Comparison of ENCODE assay signal across 9 cellular contexts in genomic region chr14:24145219-24145618, GRCh38. TPM values are rescaled to one million over a fixed set of nuclear protein-coding genes. Genes with fewer than 3 reads are reported as not detected.
DNase-seq lines count a peak whose midpoint lies in the region; ATAC-seq and TF ChIP-seq lines count a peak whose summit lies in the region.
"Had no signal": no experiment of that assay in that cellular context is flagged by ENCODE, and none has a peak within 500 bp of the region (broad histone marks: within the 10 kb centered on the region; RNA-seq: fewer than 3 reads in every experiment).

No MANE protein-coding gene starts in this region.

- peak overlapping the region; percentile 97 for H3K4me3 Mint-ChIP-seq in natural killer cell

- intact Hi-C loops in body of pancreas (cut with DNase I) (no loop called here), natural killer cell (cut with micrococcal nuclease) (no loop called here), aorta (cut with DNase I) (loop anchor here in 1 of 2 donors (5.0 kb wide), 1 partner anchor 33 kb away; the partner anchor contains the start of genes DCAF11 and NRL)

- peaks cover 7% of the 10 kb centered on the region for H3K36me3 Mint-ChIP-seq in natural killer cell

- H3K36me3 ChIP-seq in HUES64 (ENCODE audit: insufficient read depth, low read length) (peaks cover 36% of the 10 kb centered on the region), body of pancreas (replicated peaks in 1 of 2; ENCODE audit: insufficient read depth in 1 of 2, low read depth in 2 of 2) (peaks cover 0 to 6% of the 10 kb centered on the region in 2 donors), aorta (ENCODE audit: control insufficient read depth in 1 of 2, insufficient read depth in 2 of 2, low read length in 1 of 2) (no peaks in the 10 kb centered on the region)

- POLR2A ChIA-PET in AG04449 (lab: Yijun Ruan, JAX) = interaction anchor here (2.5 kb wide), 1 partner anchor 31 kb away, joined by 14 read pairs; the partner anchor contains the start of genes DCAF11 and NRL

- peaks cover 56 to 80% of the 10 kb centered on the region in 2 donors for H3K4me1 Mint-ChIP-seq in natural killer cell

- H3K4me3 ChIP-seq in AG04449 (ENCODE audit: low read depth, low read length) = peak overlapping the region; percentile 79
- H3K4me3 ChIP-seq in HUES64 (ENCODE audit: low read length) = 0 out of 2 replicates have a peak overlapping the region, but pooled peaks have one; percentile 92
- no peak overlapping the region for H3K4me3 ChIP-seq in body of pancreas
- H3K4me3 ChIP-seq in aorta (ENCODE audit: low read length in 2 of 2) = no peak overlapping the region

- CTCF ChIA-PET in AG04449 (lab: Yijun Ruan, JAX) = interaction anchor here (0.9 to 8.8 kb wide), 7 partner anchors 8 to 163 kb away, joined by 4 to 165 read pairs (median 11); partner anchors contain the start of genes CIDEB and IRF9

- no peak for DNase-seq in AG04449 (ENCODE audit: low read depth, low spot score)
- no peak for DNase-seq in body of pancreas
- no peak for DNase-seq in natural killer cell
- DNase-seq in stimulated activated CD4-positive, alpha-beta T cell treated with anti-CD3 and anti-CD28 coated beads, Interleukin-2, amount 100 ng/mL, for 48 hours = no peak
- no peak for DNase-seq in aorta
- no peak for DNase-seq in DMS79 (lab: John Stamatoyannopoulos, UW)
- no peak for DNase-seq in stimulated activated naive CD4-positive, alpha-beta T cell treated with Interleukin-2 at 50 U/mL for 16 hours (lab: John Stamatoyannopoulos, UW)
- DNase-seq: GF-D8 had no signal

- H3K4me1 ChIP-seq in HUES64 (ENCODE audit: insufficient read depth, low read length) (peaks cover 10% of the 10 kb centered on the region; the same call in 1 of the 2 replicates), body of pancreas (peaks cover 45% of the 10 kb centered on the region), aorta (ENCODE audit: control insufficient read depth in 1 of 2, insufficient read depth in 2 of 2, low read length in 2 of 2) (no peaks in the 10 kb centered on the region)

- TF ChIP-seq POLR2A in body of pancreas (IDR thresholded peaks at IDR 0.05) = no peak

- no peak overlapping the region for H3K9ac ChIP-seq in HUES64 (ENCODE audit: low read depth, low read length)

- H3K27me3 Mint-ChIP-seq in natural killer cell (ENCODE audit: low read depth in 2 of 2) = no peaks in the 10 kb centered on the region

- H3K9me3 ChIP-seq in HUES64 (ENCODE audit: insufficient read depth, low read depth, low read length) (no peaks in the 10 kb centered on the region), body of pancreas (no peaks in the 10 kb centered on the region), aorta (ENCODE audit: control insufficient read depth, low read length) (no peaks in the 10 kb centered on the region)

- H3K27me3 ChIP-seq in HUES64 (ENCODE audit: insufficient read depth, low read length) = no peaks in the 10 kb centered on the region
- H3K27me3 ChIP-seq in body of pancreas = no peaks in the 10 kb centered on the region
- no peaks in the 10 kb centered on the region for H3K27me3 ChIP-seq in aorta (ENCODE audit: control insufficient read depth in 1 of 2, insufficient read depth in 2 of 2, low read length in 1 of 2)

- TF ChIP-seq CTCF in AG04449 (IDR thresholded peaks at IDR 0.05; ENCODE audit: insufficient read depth, low read length, missing control alignments) = no peak
- TF ChIP-seq CTCF in body of pancreas (IDR thresholded peaks at IDR 0.05) = no peak
- no peak for TF ChIP-seq CTCF in natural killer cell (IDR thresholded peaks at IDR 0.05)

- H3K27ac ChIP-seq in HUES64 (ENCODE audit: low read depth, low read length) = no peak overlapping the region
- peak overlapping the region in 3 of 4 donors; percentile 78 to 87 (median 82) for H3K27ac ChIP-seq in body of pancreas
- no peak overlapping the region for H3K27ac ChIP-seq in aorta (ENCODE audit: low read depth in 1 of 2, low read length in 2 of 2)

- H3K9me3 Mint-ChIP-seq in natural killer cell = no peaks in the 10 kb centered on the region

- WGBS in HUES64 = 91% methylated on average over 2 of the region's 2 CpGs
- WGBS in body of pancreas, 2 donors = 83 to 89% methylated on average over 2 of the region's 2 CpGs
- WGBS in aorta, 2 donors = 95 to 96% methylated on average over 2 of the region's 2 CpGs

- ATAC-seq in body of pancreas = no peak
- ATAC-seq in natural killer cell = no peak
- ATAC-seq in aorta (ENCODE audit: low FRiP score) = no peak

- H3K27ac Mint-ChIP-seq in natural killer cell = peak overlapping the region; percentile 94

RNA-seq across cellular contexts. Expression of gene PSME2, which starts 1.2 kb away (rescaled TPM):
- 80.0 TPM for polyA plus RNA-seq in HUES64 (2013, experiment 1 of 2)
- 87.1 TPM for polyA plus RNA-seq in HUES64 (2013, experiment 2 of 2)
- 10 to 100 TPM; 29.3 to 30.4 TPM for total RNA-seq in body of pancreas
- 100 to 1,000 TPM; 193 to 237 (median 234) TPM for total RNA-seq in natural killer cell
- 10 to 100 TPM; 86.1 to 93.6 TPM for total RNA-seq in aorta
- polyA plus RNA-seq in aorta = 100 to 1,000 TPM; 142 to 261 TPM

RNA-seq across cellular contexts. Expression of gene RNF31, which starts 2.1 kb away (rescaled TPM):
- 33.3 TPM for polyA plus RNA-seq in HUES64 (2013, experiment 1 of 2)
- polyA plus RNA-seq in HUES64 (2013, experiment 2 of 2) = 43.2 TPM
- total RNA-seq in body of pancreas (10 to 100 TPM; 38.1 to 83.1 TPM), natural killer cell (100 to 1,000 TPM in 2 of 3 donors, 10 to 100 TPM in 1; 96.9 to 134 (median 125) TPM), aorta (10 to 100 TPM; 51.6 to 61.1 TPM)
- 100 to 1,000 TPM in 1 of 2 donors, 1 to 10 TPM in 1; 9.1 to 167 TPM for polyA plus RNA-seq in aorta

RNA-seq across cellular contexts. Expression of gene EMC9, which starts 3.8 kb away (rescaled TPM):
- polyA plus RNA-seq in HUES64 (2013, experiment 1 of 2) = 26.7 TPM
- 30.4 TPM for polyA plus RNA-seq in HUES64 (2013, experiment 2 of 2)
- total RNA-seq in body of pancreas (10 to 100 TPM in 1 of 2 donors, 1 to 10 TPM in 1; 9.9 to 21.1 TPM), natural killer cell (10 to 100 TPM in 2 of 3 donors, 1 to 10 TPM in 1; 9.3 to 12.3 (median 12.0) TPM), aorta (10 to 100 TPM; 12.8 to 15.3 TPM)
- 10 to 100 TPM; 18.3 to 41.9 TPM for polyA plus RNA-seq in aorta

RNA-seq across cellular contexts. Expression of gene PSME1, which starts 9.2 kb away (rescaled TPM):
- polyA plus RNA-seq in HUES64 (2013, experiment 1 of 2) = 55.7 TPM
- polyA plus RNA-seq in HUES64 (2013, experiment 2 of 2) = 71.7 TPM
- total RNA-seq in body of pancreas (10 to 100 TPM; 78.4 to 93.7 TPM), natural killer cell (100 to 1,000 TPM; 315 to 345 (median 318) TPM), aorta (100 to 1,000 TPM; 112 to 125 TPM)
- 100 to 1,000 TPM; 206 to 210 TPM for polyA plus RNA-seq in aorta

RNA-seq across cellular contexts. Expression of gene FITM1, which starts 14.8 kb away (rescaled TPM):
- polyA plus RNA-seq in HUES64 (2013, experiment 1 of 2) = not detected
- polyA plus RNA-seq in HUES64 (2013, experiment 2 of 2) = not detected
- 10 to 100 TPM in 1 of 2 donors, 1 to 10 TPM in 1; 6.3 to 12.2 TPM for total RNA-seq in body of pancreas
- 1 to 10 TPM in 2 of 3 donors, under 1 TPM in 1; 0.80 to 2.8 (median 2.3) TPM for total RNA-seq in natural killer cell
- total RNA-seq in aorta = under 1 TPM; 0.71 to 0.75 TPM
- under 1 TPM in 1 of 2 donors, not detected in 1; 0.56 TPM for polyA plus RNA-seq in aorta

Comparison
In these comparisons a context has a peak if more than half of its experiments do, and no peak if none do; other contexts are left out.
1. H3K4me3 ChIP-seq: peak in AG04449 (single experiment) and HUES64 (single experiment); none in body of pancreas (0 of 2) and aorta (0 of 2).
2. H3K27ac ChIP-seq: peak in body of pancreas (3 of 4); none in HUES64 (single experiment) and aorta (0 of 2).